10 cellular contexts compared by ENCODE assay signal in genomic region chr10:72328829-72329204, GRCh38. TPM values are rescaled to one million over a fixed set of nuclear protein-coding genes. Genes with fewer than 3 reads are reported as not detected.
A peak's percentile ranks its signal among the peaks of the same experiment; 100 is the strongest.
DNase-seq lines count a peak whose midpoint lies in the region; ATAC-seq and TF ChIP-seq lines count a peak whose summit lies in the region.
"Had no signal": no experiment of that assay in that cellular context is flagged by ENCODE, and none has a peak within 500 bp of the region (broad histone marks: within the 10 kb centered on the region; RNA-seq: fewer than 3 reads in every experiment).

No MANE protein-coding gene starts in this region.

- no peak for DNase-seq in activated naive CD4-positive, alpha-beta T cell (lab: John Stamatoyannopoulos, UW)
- no peak for DNase-seq in activated T-helper 2 cell treated with anti-CD3 and anti-CD28 coated beads, Interferon-gamma antibody, Interleukin-2, Interleukin-4, amounts not matched to agents 10 μg/mL and 5 μg/mL and 100 μg/mL, durations not matched to agents 14 hours and 24 hours and 36 hours (ENCODE audit: low spot score)
- DNase-seq in tibial artery (no peak), COLO829 (ENCODE audit: low spot score) (no peak)
- DNase-seq in effector CD4-positive, alpha-beta T cell: no peak
- DNase-seq: NCI-H1048, SHP77 treated with DMSO at 0.1 percent for 48 hours had no signal

- H3K4me3 Mint-ChIP-seq in activated naive CD4-positive, alpha-beta T cell treated with anti-CD3 and anti-CD28 coated beads, Interleukin-2, amount 50 U/mL, for 24 hours: peak overlapping the region; percentile 15
- peak overlapping the region; percentile 88 for H3K4me3 Mint-ChIP-seq in activated T-helper 2 cell treated with anti-CD3 and anti-CD28 coated beads, Interferon-gamma antibody, Interleukin-2, Interleukin-4, amounts not matched to agents 10 μg/mL and 5 μg/mL and 100 μg/mL, durations not matched to agents 14 hours and 24 hours and 36 hours (ENCODE audit: low read depth)

- no peaks in the 10 kb centered on the region for H3K9me3 ChIP-seq in liver (ENCODE audit: control insufficient read depth in 4 of 4, low read length in 3 of 4)
- no peaks in the 10 kb centered on the region for H3K9me3 ChIP-seq in tibial artery

- H3K4me3 ChIP-seq in liver (ENCODE audit: low read depth in 1 of 3, low read length in 3 of 3) (no peak overlapping the region), tibial artery (no peak overlapping the region)

- H3K9ac ChIP-seq in liver (ENCODE audit: low read depth in 1 of 2, low read length in 2 of 2): peak overlapping the region in 1 of 2 donors; percentile 51

- H3K27ac ChIP-seq in liver (ENCODE audit: low read depth in 1 of 2, low read length in 2 of 2) (peak overlapping the region; percentile 64 to 77), tibial artery (peak overlapping the region; percentile 45 to 64)

- peaks cover 2% of the 10 kb centered on the region for H3K36me3 Mint-ChIP-seq in activated naive CD4-positive, alpha-beta T cell treated with anti-CD3 and anti-CD28 coated beads, Interleukin-2, amount 50 U/mL, for 24 hours
- peaks cover 17% of the 10 kb centered on the region for H3K36me3 Mint-ChIP-seq in activated T-helper 2 cell treated with anti-CD3 and anti-CD28 coated beads, Interferon-gamma antibody, Interleukin-2, Interleukin-4, amounts not matched to agents 10 μg/mL and 5 μg/mL and 100 μg/mL, durations not matched to agents 14 hours and 24 hours and 36 hours (ENCODE audit: low read depth)

- H3K9me3 Mint-ChIP-seq in activated naive CD4-positive, alpha-beta T cell treated with anti-CD3 and anti-CD28 coated beads, Interleukin-2, amount 50 U/mL, for 24 hours: no peaks in the 10 kb centered on the region
- no peaks in the 10 kb centered on the region for H3K9me3 Mint-ChIP-seq in activated T-helper 2 cell treated with anti-CD3 and anti-CD28 coated beads, Interferon-gamma antibody, Interleukin-2, Interleukin-4, amounts not matched to agents 10 μg/mL and 5 μg/mL and 100 μg/mL, durations not matched to agents 14 hours and 24 hours and 36 hours

- no peak for ATAC-seq in HG02885 (IDR thresholded peaks at IDR 0.05; ENCODE audit: poor library complexity, unreplicated experiment)

- WGBS in liver: 67% methylated on average over 5 of the region's 5 CpGs

- no peak for TF ChIP-seq RAD21 in liver (IDR thresholded peaks at IDR 0.05)

- H3K27me3 ChIP-seq in liver (ENCODE audit: control insufficient read depth in 4 of 4, insufficient read depth in 4 of 4, low read length in 3 of 4): no peaks in the 10 kb centered on the region
- H3K27me3 ChIP-seq in tibial artery: no peaks in the 10 kb centered on the region

- H3K36me3 ChIP-seq in liver (ENCODE audit: control insufficient read depth in 4 of 4, insufficient read depth in 3 of 4, low read depth in 1 of 4, low read length in 3 of 4): no peaks in the 10 kb centered on the region
- no peaks in the 10 kb centered on the region for H3K36me3 ChIP-seq in tibial artery

- peaks cover 78% of the 10 kb centered on the region for H3K4me1 Mint-ChIP-seq in activated naive CD4-positive, alpha-beta T cell treated with anti-CD3 and anti-CD28 coated beads, Interleukin-2, amount 50 U/mL, for 24 hours
- H3K4me1 Mint-ChIP-seq in activated T-helper 2 cell treated with anti-CD3 and anti-CD28 coated beads, Interferon-gamma antibody, Interleukin-2, Interleukin-4, amounts not matched to agents 10 μg/mL and 5 μg/mL and 100 μg/mL, durations not matched to agents 14 hours and 24 hours and 36 hours (ENCODE audit: low read depth): peaks cover 58% of the 10 kb centered on the region

- H3K27ac Mint-ChIP-seq in activated naive CD4-positive, alpha-beta T cell treated with anti-CD3 and anti-CD28 coated beads, Interleukin-2, amount 50 U/mL, for 24 hours: no peak overlapping the region
- H3K27ac Mint-ChIP-seq in activated T-helper 2 cell treated with anti-CD3 and anti-CD28 coated beads, Interferon-gamma antibody, Interleukin-2, Interleukin-4, amounts not matched to agents 10 μg/mL and 5 μg/mL and 100 μg/mL, durations not matched to agents 14 hours and 24 hours and 36 hours: peak overlapping the region; percentile 93

- TF ChIP-seq CTCF in liver (IDR thresholded peaks at IDR 0.05; ENCODE audit: low read depth, low read length, missing input control) (no peak), tibial artery (IDR thresholded peaks at IDR 0.05) (no peak)

- H3K4me1 ChIP-seq in liver (ENCODE audit: control insufficient read depth in 4 of 4, insufficient read depth in 4 of 4, low read length in 3 of 4) (peaks cover 23 to 55% (median 45%) of the 10 kb centered on the region in 4 donors), tibial artery (peaks cover 0 to 77% (median 72%) of the 10 kb centered on the region in 4 donors)

- no peaks in the 10 kb centered on the region for H3K27me3 Mint-ChIP-seq in activated naive CD4-positive, alpha-beta T cell treated with anti-CD3 and anti-CD28 coated beads, Interleukin-2, amount 50 U/mL, for 24 hours
- H3K27me3 Mint-ChIP-seq in activated T-helper 2 cell treated with anti-CD3 and anti-CD28 coated beads, Interferon-gamma antibody, Interleukin-2, Interleukin-4, amounts not matched to agents 10 μg/mL and 5 μg/mL and 100 μg/mL, durations not matched to agents 14 hours and 24 hours and 36 hours (ENCODE audit: low read depth): no peaks in the 10 kb centered on the region

- intact Hi-C loops in activated T-helper 2 cell treated with anti-CD3 and anti-CD28 coated beads, Interferon-gamma antibody, Interleukin-2, Interleukin-4, amounts not matched to agents 10 μg/mL and 5 μg/mL and 100 μg/mL, durations not matched to agents 14 hours and 24 hours and 36 hours (cut with micrococcal nuclease): no loop called here
- intact Hi-C loops in tibial artery (cut with DNase I; ENCODE audit: low total_unique reads): loop anchor here (2.0 to 5.0 kb wide), 2 partner anchors 52 to 114 kb away; no protein-coding TSS in a partner anchor

TF ChIP-seq in liver, 16 proteins besides CTCF, POLR2A, EP300 and RAD21 (continues in another document):
- TF ChIP-seq FOXA1 (IDR thresholded peaks at IDR 0.05): no peak
- no peak for TF ChIP-seq HNF4G (IDR thresholded peaks at IDR 0.05)
- no peak for TF ChIP-seq JUND (IDR thresholded peaks at IDR 0.05)
- TF ChIP-seq RXRA (IDR thresholded peaks at IDR 0.05): no peak
- no peak for TF ChIP-seq EGR1 (IDR thresholded peaks at IDR 0.05; ENCODE audit: low read depth in 2 of 2)
- TF ChIP-seq MAX (IDR thresholded peaks at IDR 0.05): no peak
- no peak for TF ChIP-seq YY1 (IDR thresholded peaks at IDR 0.05)
- no peak for TF ChIP-seq ZBTB33 (IDR thresholded peaks at IDR 0.05)
- no peak for TF ChIP-seq ATF3 (IDR thresholded peaks at IDR 0.05)
- TF ChIP-seq NR2F2 (IDR thresholded peaks at IDR 0.05): no peak
- TF ChIP-seq HNF4A (conservative IDR thresholded peaks at IDR 0.05): no peak
- TF ChIP-seq FOXA2 (IDR thresholded peaks at IDR 0.05): no peak
- TF ChIP-seq SP1 (IDR thresholded peaks at IDR 0.05): no peak

RNA-seq across cellular contexts. Expression of gene DNAJB12, which starts 25.9 kb away (rescaled TPM):
- total RNA-seq in activated T-helper 2 cell treated with anti-CD3 and anti-CD28 coated beads, Interferon-gamma antibody, Interleukin-2, Interleukin-4, amounts not matched to agents 10 μg/mL and 5 μg/mL and 100 μg/mL, durations not matched to agents 14 hours and 24 hours and 36 hours: 27.6 and 34.0 TPM in 2 replicates
- 10 to 100 TPM; 17.5 to 22.0 TPM for total RNA-seq in liver
- 10 to 100 TPM; 15.9 to 20.3 TPM for polyA plus RNA-seq in liver

RNA-seq across cellular contexts. Expression of gene DDIT4, which starts 55.1 kb away (rescaled TPM):
- total RNA-seq in activated T-helper 2 cell treated with anti-CD3 and anti-CD28 coated beads, Interferon-gamma antibody, Interleukin-2, Interleukin-4, amounts not matched to agents 10 μg/mL and 5 μg/mL and 100 μg/mL, durations not matched to agents 14 hours and 24 hours and 36 hours: 543 and 569 TPM in 2 replicates
- 10 to 100 TPM; 18.4 to 39.9 TPM for total RNA-seq in liver
- 10 to 100 TPM; 47.4 to 69.0 TPM for polyA plus RNA-seq in liver

Comparison
In these comparisons a context has a peak if more than half of its experiments do, and no peak if none do; other contexts are left out.
1. RNA of gene DDIT4, which starts 55.1 kb away (total RNA-seq): 543 to 569 TPM in activated T-helper 2 cell treated with anti-CD3 and anti-CD28 coated beads, Interferon-gamma antibody, Interleukin-2, Interleukin-4, amounts not matched to agents 10 μg/mL and 5 μg/mL and 100 μg/mL, durations not matched to agents 14 hours and 24 hours and 36 hours; 18.4 to 39.9 TPM in liver; every median in the first group is over 10 times any median in the second.